22 cellular contexts compared by ENCODE assay signal in the genomic region with DNA sequence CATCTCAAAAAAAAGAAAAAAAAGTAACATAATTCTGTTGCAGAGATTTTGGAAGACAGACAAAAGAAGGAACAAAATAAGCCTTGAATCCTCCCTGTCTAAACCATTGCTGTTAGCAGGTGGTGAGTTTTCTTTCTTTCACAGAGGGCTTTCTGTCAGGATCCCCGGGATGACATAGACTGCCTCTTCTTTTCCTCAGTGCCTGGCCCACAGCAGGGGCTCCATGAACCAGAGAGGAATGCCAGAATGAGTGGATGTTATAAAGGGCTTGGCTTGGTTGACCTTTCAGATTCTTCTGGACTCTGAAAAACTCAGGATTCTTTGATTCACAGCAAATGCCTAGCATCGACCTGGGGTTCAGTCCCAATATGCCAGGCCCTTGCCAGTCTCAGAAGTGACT. TPM values are rescaled to one million over a fixed set of nuclear protein-coding genes. Genes with fewer than 3 reads are reported as not detected.
A peak's percentile ranks its signal among the peaks of the same experiment; 100 is the strongest.
DNase-seq lines count a peak whose midpoint lies in the region; ATAC-seq, FAIRE-seq and TF ChIP-seq lines count a peak whose summit lies in the region.
"Had no signal": no experiment of that assay in that cellular context is flagged by ENCODE, and none has a peak within 500 bp of the region (broad histone marks: within the 10 kb centered on the region; RNA-seq: fewer than 3 reads in every experiment).

No MANE protein-coding gene starts in this region.

- H3K27me3 Mint-ChIP-seq in GM23338 (ENCODE audit: insufficient read depth, low read depth, poor library complexity), result peaks cover 11% of the 10 kb centered on the region
- H3K27me3 Mint-ChIP-seq: CD4-positive, alpha-beta T cell had no signal

- H3K4ac ChIP-seq in H1 (replicated peaks; ENCODE audit: insufficient read length, low read depth, low read length) (no peak overlapping the region), neuronal stem cell (ENCODE audit: low read length) (no peak overlapping the region)

- no peaks in the 10 kb centered on the region for H3K79me2 ChIP-seq in GM23338 (replicated peaks; ENCODE audit: insufficient read depth)
- peaks cover 5% of the 10 kb centered on the region; the same call in 1 of the 2 replicates for H3K79me2 ChIP-seq in MM.1S (ENCODE audit: low read length)
- no peaks in the 10 kb centered on the region for H3K79me2 ChIP-seq in H1 (ENCODE audit: control insufficient read depth in 1 of 2, insufficient read depth in 2 of 2, low read length in 2 of 2)
- H3K79me2 ChIP-seq in mammary epithelial cell (ENCODE audit: insufficient read depth, low read length), result no peaks in the 10 kb centered on the region

- no peak overlapping the region for H2AFZ ChIP-seq in GM23338
- no peak overlapping the region for H2AFZ ChIP-seq in MM.1S (ENCODE audit: low read length)
- no peak overlapping the region for H2AFZ ChIP-seq in H1 (ENCODE audit: low read length)
- H2AFZ ChIP-seq in neuronal stem cell (ENCODE audit: low read length), result no peak overlapping the region
- no peak overlapping the region for H2AFZ ChIP-seq in mammary epithelial cell (ENCODE audit: low read depth, low read length)

- H3K9ac ChIP-seq in MM.1S (ENCODE audit: low read length) (no peak overlapping the region), H1 (replicated peaks in 1 of 4; ENCODE audit: extremely low read depth in 1 of 4, low read depth in 3 of 4, low read length in 3 of 4) (no peak overlapping the region), neuronal stem cell (ENCODE audit: low read depth, low read length, poor library complexity) (no peak overlapping the region), mammary epithelial cell (ENCODE audit: insufficient read depth, low read length) (no peak overlapping the region)
- H3K9ac ChIP-seq: BLaER1 treated with 17β-estradiol and CSF1 and Interleukin-3, amounts not matched to agents 10 nM and 100 nM had no signal

- H3K27me3 ChIP-seq in GM23338 (ENCODE audit: insufficient read depth), result no peaks in the 10 kb centered on the region
- H3K27me3 ChIP-seq in MM.1S (replicated peaks; ENCODE audit: insufficient read depth, low read length), result no peaks in the 10 kb centered on the region
- H3K27me3 ChIP-seq in H1 (replicated peaks in 1 of 4; ENCODE audit: control insufficient read depth in 3 of 4, extremely low read depth in 1 of 4, insufficient read depth in 3 of 4, low read length in 3 of 4), result no peaks in the 10 kb centered on the region
- H3K27me3 ChIP-seq in neuronal stem cell (ENCODE audit: control insufficient read depth in 3 of 3, insufficient read depth in 3 of 3, low read depth in 1 of 3, low read length in 3 of 3), result no peaks in the 10 kb centered on the region
- no peaks in the 10 kb centered on the region for H3K27me3 ChIP-seq in ovary
- no peaks in the 10 kb centered on the region for H3K27me3 ChIP-seq in mammary epithelial cell (ENCODE audit: insufficient read depth, low read length)
- H3K27me3 ChIP-seq: BLaER1 treated with 17β-estradiol and CSF1 and Interleukin-3, amounts not matched to agents 10 nM and 100 nM; Peyer's patch had no signal

- no peak overlapping the region for H4K5ac ChIP-seq in H1 (ENCODE audit: insufficient read length, low read depth, low read length)

- dilution Hi-C loops in mammary epithelial cell (cut with HindIII; ENCODE audit: low sequenced_read_pairs), result loop anchor here (5.0 kb wide), 2 partner anchors 40 to 50 kb away; no protein-coding TSS in a partner anchor

- no peaks in the 10 kb centered on the region for H3K4me1 ChIP-seq in GM23338 (ENCODE audit: insufficient read depth)
- peaks cover 33% of the 10 kb centered on the region for H3K4me1 ChIP-seq in MM.1S (ENCODE audit: low read length)
- H3K4me1 ChIP-seq in H1 (replicated peaks in 1 of 4; ENCODE audit: control insufficient read depth in 3 of 4, insufficient read depth in 4 of 4, low read length in 3 of 4), result peaks cover 0 to 8% (median 0%) of the 10 kb centered on the region in 4 experiments; a peak in 3 of 7 replicates
- H3K4me1 ChIP-seq in neuronal stem cell (ENCODE audit: control insufficient read depth in 2 of 2, insufficient read depth in 1 of 2, low read depth in 1 of 2, low read length in 2 of 2), result peaks cover 14 to 35% of the 10 kb centered on the region in 2 donors
- peaks cover 17% of the 10 kb centered on the region for H3K4me1 ChIP-seq in ovary (ENCODE audit: insufficient read depth)
- H3K4me1 ChIP-seq in mammary epithelial cell (ENCODE audit: insufficient read depth, low read length), result peaks cover 20% of the 10 kb centered on the region

- H3K27ac Mint-ChIP-seq in GM23338, result no peak overlapping the region
- H3K27ac Mint-ChIP-seq: CD4-positive, alpha-beta T cell had no signal

- TF ChIP-seq CTCF in GM23338 (conservative IDR thresholded peaks at IDR 0.05; ENCODE audit: low read depth in 2 of 2) (no peak), MM.1S (IDR thresholded peaks at IDR 0.05; ENCODE audit: low read length) (no peak), H1 (IDR thresholded peaks at IDR 0.05; ENCODE audit: control extremely low read depth in 1 of 3, insufficient read depth in 1 of 3, low read depth in 1 of 3, low read length in 3 of 3) (no peak), ovary (IDR thresholded peaks at IDR 0.05) (no peak), mammary epithelial cell (conservative IDR thresholded peaks at IDR 0.05 in 1 of 2, IDR thresholded peaks at IDR 0.05 in 1 of 2; ENCODE audit: extremely low read depth in 1 of 2, insufficient read depth in 1 of 2, low read depth in 1 of 2, low read length in 2 of 2) (no peak)

- H3K9me3 ChIP-seq in MM.1S (replicated peaks; ENCODE audit: insufficient read depth, low read length) (no peaks in the 10 kb centered on the region), H1 (ENCODE audit: insufficient read depth in 2 of 2, low read depth in 1 of 2, low read length in 1 of 2) (no peaks in the 10 kb centered on the region), neuronal stem cell (replicated peaks in 1 of 2; ENCODE audit: control insufficient read depth in 2 of 2, insufficient read depth in 1 of 2, low read depth in 1 of 2, low read length in 2 of 2) (peaks cover 0 to 4% of the 10 kb centered on the region in 2 donors), ovary (no peaks in the 10 kb centered on the region), mammary epithelial cell (replicated peaks; ENCODE audit: insufficient read depth, low read length) (no peaks in the 10 kb centered on the region)
- H3K9me3 ChIP-seq: BLaER1 treated with 17β-estradiol and CSF1 and Interleukin-3, amounts not matched to agents 10 nM and 100 nM; Peyer's patch had no signal

- H4K20me1 ChIP-seq in GM23338 (replicated peaks; ENCODE audit: insufficient read depth) (no peaks in the 10 kb centered on the region), MM.1S (ENCODE audit: insufficient read depth, low read length) (no peaks in the 10 kb centered on the region), H1 (replicated peaks in 1 of 2; ENCODE audit: control insufficient read depth in 1 of 2, insufficient read depth in 2 of 2, low read length in 2 of 2) (peaks cover 0 to 4% of the 10 kb centered on the region in 2 experiments), mammary epithelial cell (ENCODE audit: insufficient read depth, low read length) (no peaks in the 10 kb centered on the region)

- intact Hi-C loops in ovary (cut with DNase I) (no loop called here), mammary epithelial cell (cut with micrococcal nuclease) (no loop called here)

- H2BK15ac ChIP-seq in H1 (ENCODE audit: low read length) (no peak overlapping the region), neuronal stem cell (ENCODE audit: low read length) (no peak overlapping the region)

- H4K8ac ChIP-seq in H1 (ENCODE audit: extremely low read depth, insufficient read depth, low read length), result no peak overlapping the region
- no peak overlapping the region for H4K8ac ChIP-seq in neuronal stem cell (ENCODE audit: low read depth, low read length)

- CTCF ChIA-PET in H1 (lab: Charles Lee; ENCODE audit: partially characterized antibody) (interaction anchor here (3.5 kb wide), 1 partner anchor 22 kb away, joined by 9 read pairs; no protein-coding TSS in a partner anchor), mammary epithelial cell (lab: Charles Lee; ENCODE audit: low non-redundant PET) (no interaction called here)

- H3K4me3 ChIP-seq in GM23338, result no peak overlapping the region
- H3K4me3 ChIP-seq in MM.1S (ENCODE audit: low read length), result no peak overlapping the region
- H3K4me3 ChIP-seq in H1 (ENCODE audit: extremely low read depth in 1 of 4, insufficient read depth in 2 of 4, low read depth in 3 of 4, low read length in 4 of 4), result no peak overlapping the region
- H3K4me3 ChIP-seq in neuronal stem cell (ENCODE audit: low read length in 2 of 2), result no peak overlapping the region
- H3K4me3 ChIP-seq in ovary, result no peak overlapping the region
- no peak overlapping the region for H3K4me3 ChIP-seq in mammary epithelial cell (replicated peaks in 1 of 3; ENCODE audit: insufficient read depth in 1 of 3, low read depth in 2 of 3, low read length in 3 of 3)
- H3K4me3 ChIP-seq: BLaER1 treated with 17β-estradiol and CSF1 and Interleukin-3, amounts not matched to agents 10 nM and 100 nM; K562; Peyer's patch had no signal

- peaks cover 5% of the 10 kb centered on the region; the same call in 1 of the 2 replicates for H3K23me2 ChIP-seq in H1 (ENCODE audit: low read depth, low read length)

- no peak overlapping the region for H3K56ac ChIP-seq in H1 (replicated peaks; ENCODE audit: insufficient read length, low read depth, low read length)

- POLR2A ChIA-PET in H1 (lab: Charles Lee; ENCODE audit: partially characterized antibody), result no interaction called here

- no peak for TF ChIP-seq POLR2A in H1 (IDR thresholded peaks at IDR 0.05; ENCODE audit: control extremely low read depth in 1 of 2, low read depth in 2 of 2, low read length in 2 of 2)
- no peak for TF ChIP-seq POLR2A in ovary (IDR thresholded peaks at IDR 0.05)

- ATAC-seq in GM23338, result peak; percentile 67
- ATAC-seq: K562, SK-N-SH treated with all-trans-retinoic acid at 6 μM for 48 hours had no signal

- no peak overlapping the region for H3K18ac ChIP-seq in H1 (ENCODE audit: extremely low read depth, low read length)
- H3K18ac ChIP-seq in neuronal stem cell (ENCODE audit: low read length), result no peak overlapping the region

- H2BK5ac ChIP-seq in H1 (ENCODE audit: low read depth, low read length), result no peak overlapping the region
- H2BK5ac ChIP-seq in neuronal stem cell (ENCODE audit: low read length), result no peak overlapping the region

- H3K9me2 ChIP-seq in GM23338 (ENCODE audit: insufficient read depth) (no peaks in the 10 kb centered on the region), MM.1S (replicated peaks; ENCODE audit: insufficient read depth, low read length) (no peaks in the 10 kb centered on the region)

- H2BK120ac ChIP-seq in H1 (replicated peaks; ENCODE audit: low read depth, low read length), result no peak overlapping the region
- H2BK120ac ChIP-seq in neuronal stem cell (ENCODE audit: low read depth, low read length), result no peak overlapping the region

- 85% methylated on average over 2 of the region's 2 CpGs; no CpG with 5 or more reads in 1 of the 2 experiments for WGBS in H1 (ENCODE audit: extremely low coverage in 1 of 2, insufficient coverage in 1 of 2, insufficient read length in 1 of 2, insufficient replicate concordance in 2 of 2, low coverage in 1 of 2, low lambda C conversion rate in 2 of 2, missing lambda C conversion rate in 1 of 2), 2 experiments
- no CpG with 5 or more reads among the region's 2 CpGs for WGBS in neuronal stem cell (ENCODE audit: extremely low coverage in 2 of 2, insufficient read length in 2 of 2, insufficient replicate concordance in 1 of 2), 2 donors
- WGBS in ovary, 3 donors, result 76 to 84% (median 79%) methylated on average over 2 of the region's 2 CpGs
- 94% methylated on average over 2 of the region's 2 CpGs for WGBS in mammary epithelial cell (ENCODE audit: low coverage, missing lambda C conversion rate)

- H3K36me3 ChIP-seq in GM23338 (ENCODE audit: insufficient read depth) (no peaks in the 10 kb centered on the region), MM.1S (replicated peaks; ENCODE audit: insufficient read depth, low read length) (no peaks in the 10 kb centered on the region), H1 (ENCODE audit: control insufficient read depth in 2 of 4, insufficient read depth in 4 of 4, low read length in 3 of 4) (no peaks in the 10 kb centered on the region), neuronal stem cell (replicated peaks in 1 of 2; ENCODE audit: control insufficient read depth in 2 of 2, insufficient read depth in 2 of 2, low read length in 2 of 2) (no peaks in the 10 kb centered on the region), ovary (no peaks in the 10 kb centered on the region), mammary epithelial cell (ENCODE audit: insufficient read depth, low read length) (no peaks in the 10 kb centered on the region)
- H3K36me3 ChIP-seq: BLaER1 treated with 17β-estradiol and CSF1 and Interleukin-3, amounts not matched to agents 10 nM and 100 nM; Peyer's patch had no signal

- H3K79me1 ChIP-seq in H1 (ENCODE audit: low read depth, low read length) (no peaks in the 10 kb centered on the region; the same call in 1 of the 2 replicates), neuronal stem cell (ENCODE audit: low read depth, low read length) (no peaks in the 10 kb centered on the region)

- H3K9me3 Mint-ChIP-seq in GM23338, result no peaks in the 10 kb centered on the region
- H3K9me3 Mint-ChIP-seq: CD4-positive, alpha-beta T cell had no signal

- no peak overlapping the region for H3K23ac ChIP-seq in H1 (ENCODE audit: insufficient read length)
- H3K23ac ChIP-seq in neuronal stem cell (ENCODE audit: low read depth, low read length, poor library complexity), result no peak overlapping the region

- H2BK20ac ChIP-seq in H1 (ENCODE audit: low read length), result no peak overlapping the region

- no peak for FAIRE-seq in H1 (lab: Jason Lieb, UNC)
- FAIRE-seq: D721Med, GM18507, K562 had no signal

- DNase-seq in GM23338 (ENCODE audit: low spot score) (peak; percentile 31), MM.1S (no peak), H1 (ENCODE audit: low read depth in 1 of 2, low spot score in 2 of 2) (no peak), neuronal stem cell (ENCODE audit: low spot score) (peak; percentile 63), ovary (no peak), mesenteric fat pad (ENCODE audit: low spot score) (no peak), mammary epithelial cell (no peak)
- no peak for DNase-seq in stimulated activated naive CD4-positive, alpha-beta T cell treated with Interleukin-2 at 50 U/mL for 16 hours (lab: John Stamatoyannopoulos, UW)
- DNase-seq: CD4-positive, alpha-beta T cell; GOT3; Kasumi-1; NCI-H1694; NCI-H2029 treated with DMSO at 0.1 percent for 48 hours; NCI-H446 treated with DMSO at 0.1 percent for 48 hours; NCI-H526 treated with DMSO at 0.1 percent for 48 hours; OCI-M1; Peyer's patch had no signal

- no peak for TF ChIP-seq EP300 in H1 (IDR thresholded peaks at IDR 0.05; ENCODE audit: borderline replicate concordance in 1 of 2, low read depth in 2 of 2, low read length in 2 of 2)
- TF ChIP-seq EP300 in ovary (IDR thresholded peaks at IDR 0.05), result no peak

- H4K91ac ChIP-seq in H1 (replicated peaks; ENCODE audit: insufficient read length, low read length), result no peak overlapping the region
- no peak overlapping the region for H4K91ac ChIP-seq in neuronal stem cell (ENCODE audit: low read depth, low read length, poor library complexity)

- H3K4me3 Mint-ChIP-seq in GM23338, result no peak overlapping the region
- H3K4me3 Mint-ChIP-seq: CD4-positive, alpha-beta T cell had no signal

- no peaks in the 10 kb centered on the region for H3K36me3 Mint-ChIP-seq in GM23338 (ENCODE audit: low read depth)

- no TSS peak for BruUV-seq in mammary epithelial cell (replicated peaks; lab: Mats Ljungman, UMichigan)

- no peak overlapping the region for H3K4me2 ChIP-seq in GM23338
- H3K4me2 ChIP-seq in MM.1S (ENCODE audit: low read depth, low read length), result no peak overlapping the region
- no peak overlapping the region for H3K4me2 ChIP-seq in H1 (ENCODE audit: insufficient read depth in 1 of 2, low read depth in 2 of 2, low read length in 2 of 2)
- no peak overlapping the region for H3K4me2 ChIP-seq in neuronal stem cell (ENCODE audit: insufficient read depth, low read length, poor library complexity, severe bottlenecking)
- H3K4me2 ChIP-seq in mammary epithelial cell (ENCODE audit: insufficient read depth, low read depth, low read length), result no peak overlapping the region
- H3K4me2 ChIP-seq: BLaER1 treated with 17β-estradiol and CSF1 and Interleukin-3, amounts not matched to agents 10 nM and 100 nM had no signal

- in situ Hi-C loops in mammary epithelial cell (cut with MboI; ENCODE audit: low sequenced_read_pairs in 2 of 2), result no loop called here

- H3K14ac ChIP-seq in H1 (ENCODE audit: insufficient read length), result no peak overlapping the region
- no peak overlapping the region for H3K14ac ChIP-seq in neuronal stem cell (ENCODE audit: low read length)

- no peak overlapping the region for H3K27ac ChIP-seq in GM23338 (ENCODE audit: low read depth)
- H3K27ac ChIP-seq in MM.1S (ENCODE audit: low read length), result peak overlapping the region; percentile 35; the same call in 1 of the 2 replicates
- H3K27ac ChIP-seq in H1 (ENCODE audit: low read depth, low read length), result no peak overlapping the region
- peak overlapping the region; percentile 82 for H3K27ac ChIP-seq in neuronal stem cell (replicated peaks; ENCODE audit: low read length)
- H3K27ac ChIP-seq in ovary, result no peak overlapping the region
- H3K27ac ChIP-seq in mammary epithelial cell (ENCODE audit: insufficient read depth, low read depth, low read length), result no peak overlapping the region
- H3K27ac ChIP-seq: BLaER1 treated with 17β-estradiol and CSF1 and Interleukin-3, amounts not matched to agents 10 nM and 100 nM; Peyer's patch had no signal

- H3F3A ChIP-seq in GM23338 (replicated peaks; ENCODE audit: low read depth) (peaks cover 8% of the 10 kb centered on the region; the same call in 1 of the 2 replicates), MM.1S (ENCODE audit: insufficient read depth, low read length) (peaks cover 20% of the 10 kb centered on the region)

- H3K4me1 Mint-ChIP-seq in GM23338, result peaks cover 11% of the 10 kb centered on the region; the same call in 2 of the 3 replicates

- H2AK5ac ChIP-seq in H1 (ENCODE audit: low read depth, low read length) (no peak overlapping the region), neuronal stem cell (ENCODE audit: low read depth, low read length) (no peak overlapping the region)

- H2BK12ac ChIP-seq in H1 (ENCODE audit: low read depth, low read length) (no peak overlapping the region), neuronal stem cell (ENCODE audit: low read length) (no peak overlapping the region)

- TF ChIP-seq RAD21 in H1 (IDR thresholded peaks at IDR 0.05 in 1 of 2, conservative IDR thresholded peaks at IDR 0.05 in 1 of 2; ENCODE audit: low read depth in 2 of 2, low read length in 2 of 2), result no peak

RNA-seq across cellular contexts. Expression of a gene that starts 45.8 kb away (rescaled TPM):
- total RNA-seq in GM23338 (2014; rRNA removed; shearing (Covaris generic)), result 78.2 and 89.5 TPM in 2 replicates
- polyA plus RNA-seq in GM23338 (2016; fragmentation: Nextera tagmentation; extraction: Ambion mirVana), result 53.3 and 59.2 TPM in 2 replicates
- 120 and 130 TPM in 2 replicates for total RNA-seq in H1 (2021; fragmentation: NEBNext Ultra II Directional; extraction: Animal tissue kit (Norgen Biotek cat#: 25700))
- 71.7 and 72.7 TPM in 2 replicates for polyA plus RNA-seq in H1 (2011; rRNA removed)
- 77.4 TPM for polyA plus RNA-seq in H1 (2011; cell fraction: cytosol; rRNA removed)
- polyA plus RNA-seq in H1 (2011; cell fraction: nucleus; rRNA removed), result 64.4 TPM
- polyA plus RNA-seq in H1 (2012, experiment 1 of 2), result 74.9 to 102 TPM (median 86.3 TPM) in 4 replicates
- polyA plus RNA-seq in H1 (2012, experiment 2 of 2), result 7.2 TPM
- polyA plus RNA-seq in H1 (2013, experiment 1 of 2), result 67.3 TPM
- polyA plus RNA-seq in H1 (2013, experiment 2 of 2), result 69.1 TPM
- 378 and 431 TPM in 2 replicates for polyA minus RNA-seq in H1 (2011; rRNA and poly(A)+ RNA removed)
- polyA minus RNA-seq in H1 (2011; cell fraction: cytosol; rRNA and poly(A)+ RNA removed), result 104 TPM
- 107 TPM for polyA minus RNA-seq in H1 (2011; cell fraction: nucleus; rRNA and poly(A)+ RNA removed)
- polyA plus RNA-seq in neuronal stem cell (2013, experiment 1 of 2), result 120 TPM
- polyA plus RNA-seq in neuronal stem cell (2013, experiment 2 of 2), result 118 TPM
- total RNA-seq in ovary, result 100 to 1,000 TPM in 5 of 7 donors, 10 to 100 TPM in 2; 58.7 to 143 (median 113) TPM
- polyA plus RNA-seq in ovary, result 100 to 1,000 TPM in 1 of 2 donors, 10 to 100 TPM in 1; 35.1 to 122 TPM
- total RNA-seq in mesenteric fat pad, result 241 TPM
- 100 to 1,000 TPM; 173 to 245 TPM for total RNA-seq in mammary epithelial cell
- polyA plus RNA-seq in mammary epithelial cell, result 188 TPM
- polyA minus RNA-seq in mammary epithelial cell, result 790 TPM

Comparison
In these comparisons a context has a peak if more than half of its experiments do, and no peak if none do; other contexts are left out.
1. DNase-seq: peak in GM23338 (single experiment) and neuronal stem cell (single experiment); none in MM.1S (single experiment), H1 (0 of 2), ovary (0 of 5), mesenteric fat pad (single experiment), mammary epithelial cell (single experiment) and stimulated activated naive CD4-positive, alpha-beta T cell treated with Interleukin-2 at 50 U/mL for 16 hours (single experiment).
2. H3K27ac ChIP-seq: peak in MM.1S (single experiment) and neuronal stem cell (single experiment); none in GM23338 (single experiment), H1 (single experiment), ovary (0 of 2) and mammary epithelial cell (single experiment).